ENCODE assay signal across 8 cellular contexts in the genomic region with DNA sequence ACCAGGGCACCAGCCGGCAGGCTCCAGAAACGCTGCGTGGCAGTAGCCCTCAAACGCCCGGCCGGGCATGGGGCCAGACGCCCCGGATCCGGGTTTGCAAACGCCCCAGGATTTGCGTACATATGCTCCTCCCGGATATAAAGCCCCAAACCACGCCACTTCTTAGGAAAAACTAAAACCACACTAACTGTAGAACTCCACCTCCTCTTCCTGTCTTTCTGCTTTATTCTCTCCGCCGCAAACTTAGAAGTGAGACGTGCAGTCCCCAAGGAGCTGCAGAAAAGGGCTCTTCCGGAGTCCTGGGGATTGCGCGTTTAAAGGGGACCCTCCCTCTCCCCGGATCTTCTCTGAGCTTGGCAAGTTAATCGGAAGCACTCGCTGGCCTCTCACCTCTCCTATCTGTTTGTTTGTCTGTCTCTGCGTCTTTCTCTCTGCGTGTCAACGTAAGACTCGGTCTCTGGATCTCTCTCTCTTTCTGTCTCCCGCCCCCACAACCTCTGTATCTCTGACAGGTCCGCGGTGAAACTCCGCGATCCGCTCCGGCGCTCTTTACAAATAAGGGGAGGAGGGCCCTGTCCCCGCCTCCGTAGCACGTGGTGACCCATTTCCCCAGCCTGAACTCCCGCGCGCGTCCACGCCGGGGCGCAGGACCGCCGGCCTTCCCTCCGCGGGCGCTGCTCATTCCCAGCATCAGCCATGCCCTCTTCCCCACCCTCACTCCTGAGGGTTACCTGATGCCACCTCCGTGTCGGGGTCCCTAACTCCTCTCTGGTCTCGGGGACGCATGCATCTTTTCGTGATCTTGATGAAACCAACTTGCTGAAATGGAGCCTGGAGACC. TPM values are rescaled to one million over a fixed set of nuclear protein-coding genes. Genes with fewer than 3 reads are reported as not detected.
DNase-seq lines count a peak whose midpoint lies in the region; ATAC-seq and TF ChIP-seq lines count a peak whose summit lies in the region.

A gene (minus strand): TSS at position 528 of the 840 bp plus-strand sequence. CDS start 820 bp downstream, outside the sequence.

- H3K4me1 ChIP-seq in transverse colon: peaks cover 3 to 43% (median 19%) of the 10 kb centered on the region in 4 donors

- peak; percentile 85 for TF ChIP-seq POLR2A in transverse colon (IDR thresholded peaks at IDR 0.05)

- no peaks in the 10 kb centered on the region for H3K27me3 ChIP-seq in transverse colon

- peak within 1 kb of the TSS; percentile 56 to 76 (median 70) for H3K4me3 ChIP-seq in transverse colon

- H3K9me3 Mint-ChIP-seq in activated naive CD8-positive, alpha-beta T cell treated with anti-CD3 and anti-CD28 coated beads, Interleukin-2, amount 10 ng/mL, durations not matched to agents 7 days and 5 days: no peaks in the 10 kb centered on the region

- no peaks in the 10 kb centered on the region for H3K36me3 ChIP-seq in transverse colon

- peak within 1 kb of the TSS; percentile 91 for H3K4me3 Mint-ChIP-seq in activated naive CD8-positive, alpha-beta T cell treated with anti-CD3 and anti-CD28 coated beads, Interleukin-2, amount 10 ng/mL, durations not matched to agents 7 days and 5 days

- DNase-seq in NCI-H1048 (lab: John Stamatoyannopoulos, UW): peak; percentile 64
- DNase-seq in SW 1271 (lab: John Stamatoyannopoulos, UW): peak; percentile 26 to 70
- peak; percentile 87 for DNase-seq in activated naive CD8-positive, alpha-beta T cell treated with anti-CD3 and anti-CD28 coated beads, Interleukin-2, amount 10 ng/mL, durations not matched to agents 7 days and 5 days
- DNase-seq in Right ventricle myocardium superior: peak; percentile 90
- DNase-seq in pons (ENCODE audit: low spot score): peak; percentile 78
- peak; percentile 93 for DNase-seq in transverse colon

- H3K27me3 Mint-ChIP-seq in activated naive CD8-positive, alpha-beta T cell treated with anti-CD3 and anti-CD28 coated beads, Interleukin-2, amount 10 ng/mL, durations not matched to agents 7 days and 5 days: peaks cover 4% of the 10 kb centered on the region

- no peak for TF ChIP-seq EP300 in transverse colon (IDR thresholded peaks at IDR 0.05; ENCODE audit: low read depth)

- 0% methylated on average over 24 to 54 of the region's 54 CpGs for WGBS in transverse colon (ENCODE audit: low coverage in 1 of 2), 2 donors

- in situ Hi-C loops in transverse colon (cut with MboI; ENCODE audit: low pct_ligation_motif_present in 1 of 4, low pct_unique_long_range_greater_than_20kb in 1 of 4, low sequenced_read_pairs in 3 of 4): loop anchor here in 3 of 4 donors (5.0 to 25.0 kb wide), 5 partner anchors 82 to 267 kb away; a partner anchor contains a TSS

- peaks cover 34% of the 10 kb centered on the region for H3K4me1 Mint-ChIP-seq in activated naive CD8-positive, alpha-beta T cell treated with anti-CD3 and anti-CD28 coated beads, Interleukin-2, amount 10 ng/mL, durations not matched to agents 7 days and 5 days

- intact Hi-C loops in Right ventricle myocardium superior (cut with DNase I) (no loop called here), transverse colon (cut with DNase I; ENCODE audit: low total_unique reads) (no loop called here)

- ATAC-seq in HG02610 (IDR thresholded peaks at IDR 0.05; ENCODE audit: unreplicated experiment) (peak; percentile 86), Right ventricle myocardium superior (ENCODE audit: poor library complexity) (peak; percentile 97)
- ATAC-seq in activated naive CD8-positive, alpha-beta T cell treated with anti-CD3 and anti-CD28 coated beads, Interleukin-2, amount 10 ng/mL, durations not matched to agents 7 days and 5 days (ENCODE audit: low read depth): peak; percentile 74

- H3K27ac ChIP-seq in transverse colon: peak within 1 kb of the TSS; percentile 85 to 93 (median 88)

- H3K36me3 Mint-ChIP-seq in activated naive CD8-positive, alpha-beta T cell treated with anti-CD3 and anti-CD28 coated beads, Interleukin-2, amount 10 ng/mL, durations not matched to agents 7 days and 5 days: peaks cover 17% of the 10 kb centered on the region

- TF ChIP-seq CTCF in GM12874 (IDR thresholded peaks at IDR 0.05; ENCODE audit: insufficient read depth, low read depth, low read length) (peak; percentile 85), transverse colon (IDR thresholded peaks at IDR 0.05) (peak; percentile 81 to 94 (median 85))

- H3K9me3 ChIP-seq in transverse colon: no peaks in the 10 kb centered on the region

- peak within 1 kb of the TSS; percentile 96 for H3K27ac Mint-ChIP-seq in activated naive CD8-positive, alpha-beta T cell treated with anti-CD3 and anti-CD28 coated beads, Interleukin-2, amount 10 ng/mL, durations not matched to agents 7 days and 5 days

- POLR2A ChIA-PET in activated naive CD8-positive, alpha-beta T cell treated with anti-CD3 and anti-CD28 coated beads, Interleukin-2, amount 10 ng/mL, durations not matched to agents 7 days and 5 days (lab: Charles Lee): interaction anchor here (0.7 to 3.1 kb wide), 10 partner anchors 12 to 755 kb away, joined by 3 to 31 read pairs (median 4); a partner anchor contains a TSS

RNA-seq across cellular contexts. Expression of the gene that starts here (rescaled TPM):
- total RNA-seq in activated naive CD8-positive, alpha-beta T cell treated with anti-CD3 and anti-CD28 coated beads, Interleukin-2, amount 10 ng/mL, durations not matched to agents 7 days and 5 days: 10 to 100 TPM; 60.9 to 66.5 TPM
- total RNA-seq in Right ventricle myocardium superior (1.6 TPM), transverse colon (10 to 100 TPM; 21.7 to 83.8 (median 42.6) TPM)

Comparison
In these comparisons a context has a peak if more than half of its experiments do, and no peak if none do; other contexts are left out.
1. Peak in every context shown above with its lines: DNase-seq, ATAC-seq, H3K4me3 ChIP-seq and H3K27ac ChIP-seq.